Comparison of ENCODE assay signal across 8 cellular contexts in genomic region chr1:232630894-232631195, GRCh38. TPM values are rescaled to one million over a fixed set of nuclear protein-coding genes. Genes with fewer than 3 reads are reported as not detected.
DNase-seq lines count a peak whose midpoint lies in the region; ATAC-seq and TF ChIP-seq lines count a peak whose summit lies in the region.

No MANE protein-coding gene starts in this region.

- H3K36me3 Mint-ChIP-seq in naive thymus-derived CD4-positive, alpha-beta T cell, result no peaks in the 10 kb centered on the region

- no peaks in the 10 kb centered on the region for H3K9me3 Mint-ChIP-seq in naive thymus-derived CD4-positive, alpha-beta T cell

- H3K27me3 Mint-ChIP-seq in naive thymus-derived CD4-positive, alpha-beta T cell, result peaks cover 11 to 61% (median 29%) of the 10 kb centered on the region in 5 donors

- H3K4me3 Mint-ChIP-seq in naive thymus-derived CD4-positive, alpha-beta T cell, result peak overlapping the region; percentile 65 to 89 (median 86)

- POLR2A ChIA-PET in naive thymus-derived CD4-positive, alpha-beta T cell (lab: Charles Lee), result no interaction called here

- CTCF ChIA-PET in naive thymus-derived CD4-positive, alpha-beta T cell (lab: Charles Lee), result interaction anchor here (0.7 kb wide), 1 partner anchor 885 kb away, joined by 4 read pairs; no protein-coding TSS in a partner anchor

- no peak for TF ChIP-seq CTCF in AG09309 (IDR thresholded peaks at IDR 0.05; ENCODE audit: control insufficient read depth, insufficient read depth, low read depth, low read length, missing control alignments)

- DNase-seq in AG09309 (ENCODE audit: low read depth), result no peak
- no peak for DNase-seq in Jurkat, Clone E6-1 (ENCODE audit: low read depth, low spot score)
- no peak for DNase-seq in naive thymus-derived CD4-positive, alpha-beta T cell
- DNase-seq in posterior vena cava (ENCODE audit: low spot score), result no peak
- DNase-seq in NCI-H345 (lab: John Stamatoyannopoulos, UW), result no peak
- no peak for DNase-seq in SIG-M5 (lab: John Stamatoyannopoulos, UW)

- H3K4me1 ChIP-seq in naive thymus-derived CD4-positive, alpha-beta T cell (ENCODE audit: control insufficient read depth in 2 of 2, insufficient read depth in 2 of 2, low read length in 2 of 2), result peaks cover 4 to 8% of the 10 kb centered on the region in 2 donors

- H3K27me3 ChIP-seq in naive thymus-derived CD4-positive, alpha-beta T cell (ENCODE audit: control insufficient read depth in 2 of 2, insufficient read depth in 2 of 2, low read length in 2 of 2), result peaks cover 0 to 3% of the 10 kb centered on the region in 2 donors

- H3K36me3 ChIP-seq in naive thymus-derived CD4-positive, alpha-beta T cell (ENCODE audit: control insufficient read depth in 2 of 3, insufficient read depth in 3 of 3, low read length in 3 of 3), result no peaks in the 10 kb centered on the region

- intact Hi-C loops in naive thymus-derived CD4-positive, alpha-beta T cell (cut with micrococcal nuclease), result loop anchor here (1.0 to 10.0 kb wide), 6 partner anchors 176 to 651 kb away; partner anchors contain the start of genes NTPCR (in 2 of the 2) and MAP10 (in 1 of the 2)
- intact Hi-C loops in posterior vena cava (cut with DNase I), result loop anchor here in 1 of 2 donors (10.0 kb wide), 1 partner anchor 394 kb away; no protein-coding TSS in a partner anchor

- no peak for TF ChIP-seq POLR2A in GM18505 (IDR thresholded peaks at IDR 0.05; ENCODE audit: borderline replicate concordance, extremely low read depth, insufficient read depth, insufficient read length)

- peaks cover 14 to 30% (median 27%) of the 10 kb centered on the region in 7 donors for H3K4me1 Mint-ChIP-seq in naive thymus-derived CD4-positive, alpha-beta T cell

- peak overlapping the region; percentile 61 for H3K27ac ChIP-seq in cingulate gyrus (ENCODE audit: low read depth, low read length)
- H3K27ac ChIP-seq in naive thymus-derived CD4-positive, alpha-beta T cell (ENCODE audit: low read depth, low read length), result no peak overlapping the region

- no peak for ATAC-seq in naive thymus-derived CD4-positive, alpha-beta T cell
- no peak for ATAC-seq in GM18505 (IDR thresholded peaks at IDR 0.05; ENCODE audit: unreplicated experiment)

- peak overlapping the region; percentile 55 for H3K4me3 ChIP-seq in AG09309 (ENCODE audit: control insufficient read depth, low read depth, low read length)
- H3K4me3 ChIP-seq in Jurkat, Clone E6-1 (ENCODE audit: low read length), result peak overlapping the region; percentile 59
- peak overlapping the region; percentile 58 for H3K4me3 ChIP-seq in naive thymus-derived CD4-positive, alpha-beta T cell (ENCODE audit: low read length)

- H3K9me3 ChIP-seq in naive thymus-derived CD4-positive, alpha-beta T cell (ENCODE audit: control insufficient read depth in 2 of 3, low read length in 3 of 3), result no peaks in the 10 kb centered on the region

- peak overlapping the region in 1 of 9 donors; percentile 54 for H3K27ac Mint-ChIP-seq in naive thymus-derived CD4-positive, alpha-beta T cell

RNA-seq across cellular contexts. Expression of gene SIPA1L2, which starts 0.9 kb away (rescaled TPM):
- polyA plus RNA-seq in Jurkat, Clone E6-1 (2012; ENCODE audit: insufficient read depth, insufficient read length), result 4.8 TPM
- 1 to 10 TPM in 1 of 5 experiments, under 1 TPM in 4; 0.27 to 4.9 (median 0.69) TPM for total RNA-seq in naive thymus-derived CD4-positive, alpha-beta T cell
- under 1 TPM in 1 of 2 donors, not detected in 1; 0.08 TPM for polyA plus RNA-seq in naive thymus-derived CD4-positive, alpha-beta T cell
- total RNA-seq in posterior vena cava, result 10 to 100 TPM; 14.1 to 14.9 TPM
